In the genomic region with DNA sequence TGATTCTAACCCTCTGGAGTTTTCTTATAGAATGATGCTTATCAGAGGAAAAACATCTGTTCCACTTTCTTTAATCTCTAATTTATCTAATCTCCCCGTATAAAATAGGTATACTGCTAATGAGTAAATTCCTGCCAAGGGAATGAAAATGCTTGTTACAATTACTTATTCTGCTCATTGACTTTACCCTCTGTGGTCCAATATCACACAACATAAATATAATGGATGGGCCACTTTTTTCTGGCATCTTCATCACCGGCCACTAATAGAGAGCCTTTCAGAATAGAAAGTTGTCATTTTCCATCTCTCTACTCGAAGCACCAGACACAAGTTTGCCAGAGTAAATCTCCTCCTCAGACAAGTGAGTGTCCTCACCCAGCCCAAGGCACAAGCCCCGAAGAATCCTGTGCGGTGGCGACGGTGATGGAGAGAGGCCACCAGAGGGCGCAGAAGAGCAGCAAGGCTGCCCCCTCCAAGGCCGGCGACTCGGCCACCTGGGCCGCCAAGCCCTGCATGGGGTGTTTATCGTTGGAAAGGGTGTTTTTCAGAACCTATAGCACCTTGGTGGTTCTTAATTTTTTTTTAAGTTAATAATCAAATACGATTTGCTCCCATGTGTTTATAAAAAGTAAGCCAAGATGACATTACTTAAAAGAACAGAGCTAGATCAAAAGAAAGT, we compare ENCODE assay signal across 8 cellular contexts.
DNase-seq lines count a peak whose midpoint lies in the region; ATAC-seq and TF ChIP-seq lines count a peak whose summit lies in the region.

No MANE protein-coding gene starts in this region.

- TF ChIP-seq POLR2A in testis (IDR thresholded peaks at IDR 0.05) = no peak

- H3K4me3 Mint-ChIP-seq in activated T-helper 2 cell treated with anti-CD3 and anti-CD28 coated beads, Interferon-gamma antibody, Interleukin-2, Interleukin-4, amounts not matched to agents 10 μg/mL and 5 μg/mL and 100 μg/mL, durations not matched to agents 14 hours and 24 hours and 36 hours (ENCODE audit: low read depth) = no peak overlapping the region

- H3K9me3 ChIP-seq in testis = no peaks in the 10 kb centered on the region

- intact Hi-C loops in activated T-helper 2 cell treated with anti-CD3 and anti-CD28 coated beads, Interferon-gamma antibody, Interleukin-2, Interleukin-4, amounts not matched to agents 10 μg/mL and 5 μg/mL and 100 μg/mL, durations not matched to agents 14 hours and 24 hours and 36 hours (cut with micrococcal nuclease) = loop anchor here (1.0 to 10.0 kb wide), 7 partner anchors 121 to 1237 kb away; a partner anchor contains a TSS
- intact Hi-C loops in testis (cut with DNase I; ENCODE audit: low total_unique reads) = no loop called here

- no peaks in the 10 kb centered on the region for H3K36me3 Mint-ChIP-seq in activated T-helper 2 cell treated with anti-CD3 and anti-CD28 coated beads, Interferon-gamma antibody, Interleukin-2, Interleukin-4, amounts not matched to agents 10 μg/mL and 5 μg/mL and 100 μg/mL, durations not matched to agents 14 hours and 24 hours and 36 hours (ENCODE audit: low read depth)

- no peak overlapping the region for H3K4me3 ChIP-seq in fibroblast of villous mesenchyme (ENCODE audit: low read depth, low read length)
- H3K4me3 ChIP-seq in testis = no peak overlapping the region

- no peak overlapping the region for H3K27ac Mint-ChIP-seq in activated T-helper 2 cell treated with anti-CD3 and anti-CD28 coated beads, Interferon-gamma antibody, Interleukin-2, Interleukin-4, amounts not matched to agents 10 μg/mL and 5 μg/mL and 100 μg/mL, durations not matched to agents 14 hours and 24 hours and 36 hours

- no peaks in the 10 kb centered on the region for H3K27me3 ChIP-seq in testis

- WGBS in testis, 2 donors = 8 to 9% methylated on average over 14 of the region's 14 CpGs

- H3K4me1 ChIP-seq in testis = no peaks in the 10 kb centered on the region

- peaks cover 4% of the 10 kb centered on the region for H3K9me3 Mint-ChIP-seq in activated T-helper 2 cell treated with anti-CD3 and anti-CD28 coated beads, Interferon-gamma antibody, Interleukin-2, Interleukin-4, amounts not matched to agents 10 μg/mL and 5 μg/mL and 100 μg/mL, durations not matched to agents 14 hours and 24 hours and 36 hours

- H3K27me3 Mint-ChIP-seq in activated T-helper 2 cell treated with anti-CD3 and anti-CD28 coated beads, Interferon-gamma antibody, Interleukin-2, Interleukin-4, amounts not matched to agents 10 μg/mL and 5 μg/mL and 100 μg/mL, durations not matched to agents 14 hours and 24 hours and 36 hours (ENCODE audit: low read depth) = peaks cover 5% of the 10 kb centered on the region

- no peaks in the 10 kb centered on the region for H3K36me3 ChIP-seq in testis (ENCODE audit: low read depth, missing control alignments)

- TF ChIP-seq CTCF in fibroblast of villous mesenchyme (IDR thresholded peaks at IDR 0.05; ENCODE audit: insufficient read depth, low read depth, low read length) = peak; percentile 95
- peak in 1 of 3 donors; percentile 83 for TF ChIP-seq CTCF in omental fat pad (IDR thresholded peaks at IDR 0.05)
- TF ChIP-seq CTCF in testis (IDR thresholded peaks at IDR 0.05) = peak; percentile 90 to 96 (median 91)

- no peak overlapping the region for H3K27ac ChIP-seq in testis

- ATAC-seq in GM21737 (IDR thresholded peaks at IDR 0.05; ENCODE audit: unreplicated experiment) = peak; percentile 93
- ATAC-seq in omental fat pad (ENCODE audit: low FRiP score) = peak; percentile 94

- peaks cover 7% of the 10 kb centered on the region for H3K4me1 Mint-ChIP-seq in activated T-helper 2 cell treated with anti-CD3 and anti-CD28 coated beads, Interferon-gamma antibody, Interleukin-2, Interleukin-4, amounts not matched to agents 10 μg/mL and 5 μg/mL and 100 μg/mL, durations not matched to agents 14 hours and 24 hours and 36 hours (ENCODE audit: low read depth)

- DNase-seq in Daoy (ENCODE audit: low read depth) = peak; percentile 78
- peak; percentile 53 for DNase-seq in KG1 (lab: John Stamatoyannopoulos, UW)
- DNase-seq in RPMI7951 (ENCODE audit: low read depth) = peak; percentile 51
- DNase-seq in activated T-helper 2 cell treated with anti-CD3 and anti-CD28 coated beads, Interferon-gamma antibody, Interleukin-2, Interleukin-4, amounts not matched to agents 10 μg/mL and 5 μg/mL and 100 μg/mL, durations not matched to agents 14 hours and 24 hours and 36 hours (ENCODE audit: low spot score) = peak; percentile 61
- peak; percentile 61 for DNase-seq in fibroblast of villous mesenchyme (ENCODE audit: low read depth)
- DNase-seq in omental fat pad (ENCODE audit: low spot score) = peak; percentile 63
- DNase-seq in testis = peak; percentile 88
